In the genomic region with DNA sequence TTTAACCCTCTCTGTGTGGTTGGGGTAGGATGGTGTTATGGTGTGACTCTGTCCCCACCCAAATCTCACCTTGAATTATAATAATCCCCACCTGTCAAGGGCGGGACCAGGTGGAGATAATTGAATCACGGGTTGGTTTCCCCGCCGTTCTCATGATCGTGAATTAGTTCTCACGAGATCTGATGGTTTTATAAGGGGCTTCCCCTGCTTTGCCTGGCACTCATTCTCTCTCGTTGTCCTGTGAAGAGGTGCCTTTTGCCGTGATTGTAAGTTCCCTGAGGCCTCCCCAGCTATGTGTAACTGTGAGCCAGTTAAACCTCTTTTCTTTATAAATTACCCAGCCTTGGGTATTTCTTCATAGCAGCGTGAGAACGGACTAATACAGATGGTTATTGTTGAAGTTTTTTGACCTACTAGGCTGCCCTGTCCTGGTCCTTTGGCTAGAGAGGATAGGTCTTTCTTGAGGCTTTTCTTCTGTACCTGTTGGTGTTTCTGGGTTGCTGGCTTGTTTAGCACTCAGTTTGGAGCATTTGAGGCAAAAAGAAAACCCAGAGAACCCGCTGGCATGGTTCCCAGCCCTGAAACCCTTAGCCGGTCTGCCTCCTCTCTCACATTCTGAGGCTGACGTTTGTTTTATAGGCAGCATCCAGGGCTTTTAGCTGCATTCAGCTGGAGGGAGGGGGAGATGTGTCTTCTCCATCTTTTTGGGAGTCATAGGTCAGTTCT, we compare ENCODE assay signal across 10 cellular contexts.
DNase-seq lines count a peak whose midpoint lies in the region; ATAC-seq and TF ChIP-seq lines count a peak whose summit lies in the region.
"Had no signal": no experiment of that assay in that cellular context is flagged by ENCODE, and none has a peak within 500 bp of the region (broad histone marks: within the 10 kb centered on the region; RNA-seq: fewer than 3 reads in every experiment).

No MANE protein-coding gene starts in this region.

- peak overlapping the region; percentile 76 to 77 for H3K4me3 Mint-ChIP-seq in effector memory CD8-positive, alpha-beta T cell
- peak overlapping the region; percentile 65 for H3K4me3 Mint-ChIP-seq in stimulated activated memory B cell treated with anti-CD40 and anti-IgM and Interleukin-4, amounts not matched to agents 10 μg/mL and 1 μg/mL and 100 μg/mL, for 72 hours
- no peak overlapping the region for H3K4me3 Mint-ChIP-seq in Caco-2 (ENCODE audit: unreplicated experiment)
- H3K4me3 Mint-ChIP-seq: dendritic cell treated with granulocyte-macrophage colony-stimulating factor and Interleukin-4, amounts not matched to agents 40 ng/mL and 50 ng/mL, for 4 days had no signal

- CTCF ChIA-PET in Caco-2 (lab: Charles Lee): no interaction called here

- no TSS peak for BruUV-seq in Caco-2 (replicated peaks; lab: Mats Ljungman, UMichigan)

- DNase-seq in DMS 273 (lab: John Stamatoyannopoulos, UW; ENCODE audit: unreplicated experiment): peak; percentile 3
- no peak for DNase-seq in DMS 273 treated with DMSO at 0.1 percent for 48 hours (lab: John Stamatoyannopoulos, UW)
- no peak for DNase-seq in NB4 (ENCODE audit: low read depth)
- DNase-seq in effector memory CD8-positive, alpha-beta T cell: no peak
- no peak for DNase-seq in ecto neural progenitor cell (ENCODE audit: low spot score)
- DNase-seq in Caco-2: no peak
- DNase-seq in activated gamma-delta T cell (lab: John Stamatoyannopoulos, UW): no peak

- H3K27me3 Mint-ChIP-seq in effector memory CD8-positive, alpha-beta T cell: no peaks in the 10 kb centered on the region
- no peaks in the 10 kb centered on the region for H3K27me3 Mint-ChIP-seq in stimulated activated memory B cell treated with anti-CD40 and anti-IgM and Interleukin-4, amounts not matched to agents 10 μg/mL and 1 μg/mL and 100 μg/mL, for 72 hours
- no peaks in the 10 kb centered on the region for H3K27me3 Mint-ChIP-seq in Caco-2 (ENCODE audit: insufficient read depth, unreplicated experiment)
- H3K27me3 Mint-ChIP-seq: dendritic cell treated with granulocyte-macrophage colony-stimulating factor and Interleukin-4, amounts not matched to agents 40 ng/mL and 50 ng/mL, for 4 days had no signal

- H3K4me3 ChIP-seq in NB4 (ENCODE audit: low read depth, low read length): peak overlapping the region; percentile 1
- no peak overlapping the region for H3K4me3 ChIP-seq in Caco-2 (ENCODE audit: low read depth, low read length)
- H3K4me3 ChIP-seq: K562 had no signal

- no peak for ATAC-seq in effector memory CD8-positive, alpha-beta T cell (replicated peaks)
- no peak for ATAC-seq in stimulated activated memory B cell treated with anti-CD40 and anti-IgM and Interleukin-4, amounts not matched to agents 10 μg/mL and 1 μg/mL and 100 μg/mL, for 72 hours
- ATAC-seq: K562 had no signal

- H3K36me3 ChIP-seq in Caco-2 (ENCODE audit: control insufficient read depth, insufficient read depth, low read length): peaks cover 2% of the 10 kb centered on the region

- TF ChIP-seq CTCF in NB4 (IDR thresholded peaks at IDR 0.05; ENCODE audit: low read depth, low read length) (no peak), Caco-2 (IDR thresholded peaks at IDR 0.05; ENCODE audit: insufficient read depth in 1 of 2, low read depth in 1 of 2, low read length in 1 of 2, severe bottlenecking in 1 of 2, unreplicated experiment in 1 of 2) (no peak)

- H3K9me3 ChIP-seq in Caco-2: no peaks in the 10 kb centered on the region

- H3K9me3 Mint-ChIP-seq in effector memory CD8-positive, alpha-beta T cell: no peaks in the 10 kb centered on the region
- no peaks in the 10 kb centered on the region for H3K9me3 Mint-ChIP-seq in stimulated activated memory B cell treated with anti-CD40 and anti-IgM and Interleukin-4, amounts not matched to agents 10 μg/mL and 1 μg/mL and 100 μg/mL, for 72 hours
- no peaks in the 10 kb centered on the region for H3K9me3 Mint-ChIP-seq in Caco-2 (ENCODE audit: unreplicated experiment)
- H3K9me3 Mint-ChIP-seq: dendritic cell treated with granulocyte-macrophage colony-stimulating factor and Interleukin-4, amounts not matched to agents 40 ng/mL and 50 ng/mL, for 4 days had no signal

- no peaks in the 10 kb centered on the region for H3K27me3 ChIP-seq in Caco-2 (replicated peaks; ENCODE audit: control insufficient read depth, insufficient read depth, low read length)

- H3K27ac Mint-ChIP-seq in effector memory CD8-positive, alpha-beta T cell: peak overlapping the region; percentile 82 to 88
- H3K27ac Mint-ChIP-seq in stimulated activated memory B cell treated with anti-CD40 and anti-IgM and Interleukin-4, amounts not matched to agents 10 μg/mL and 1 μg/mL and 100 μg/mL, for 72 hours: peak overlapping the region; percentile 79
- H3K27ac Mint-ChIP-seq in Caco-2 (ENCODE audit: unreplicated experiment): no peak overlapping the region

- no peaks in the 10 kb centered on the region for H3K4me1 ChIP-seq in Caco-2

- H3K4me1 Mint-ChIP-seq in effector memory CD8-positive, alpha-beta T cell (ENCODE audit: low read depth in 2 of 2): peaks cover 73% of the 10 kb centered on the region in 2 donors
- H3K4me1 Mint-ChIP-seq in stimulated activated memory B cell treated with anti-CD40 and anti-IgM and Interleukin-4, amounts not matched to agents 10 μg/mL and 1 μg/mL and 100 μg/mL, for 72 hours: peaks cover 86% of the 10 kb centered on the region
- H3K4me1 Mint-ChIP-seq in Caco-2 (ENCODE audit: low read depth, unreplicated experiment): peaks cover 7% of the 10 kb centered on the region

- peaks cover 22% of the 10 kb centered on the region for H3K36me3 Mint-ChIP-seq in effector memory CD8-positive, alpha-beta T cell (ENCODE audit: insufficient read depth)
- H3K36me3 Mint-ChIP-seq in stimulated activated memory B cell treated with anti-CD40 and anti-IgM and Interleukin-4, amounts not matched to agents 10 μg/mL and 1 μg/mL and 100 μg/mL, for 72 hours: peaks cover 15% of the 10 kb centered on the region
- H3K36me3 Mint-ChIP-seq in Caco-2 (ENCODE audit: insufficient read depth, unreplicated experiment): peaks cover 28% of the 10 kb centered on the region

- TF ChIP-seq POLR2A in NB4 (IDR thresholded peaks at IDR 0.05; ENCODE audit: extremely low read depth, insufficient read length): no peak

- POLR2A ChIA-PET in Caco-2 (lab: Charles Lee): no interaction called here

- intact Hi-C loops in Caco-2 (cut with micrococcal nuclease; ENCODE audit: unreplicated experiment): no loop called here
